11 cellular contexts compared by ENCODE assay signal in the genomic region with DNA sequence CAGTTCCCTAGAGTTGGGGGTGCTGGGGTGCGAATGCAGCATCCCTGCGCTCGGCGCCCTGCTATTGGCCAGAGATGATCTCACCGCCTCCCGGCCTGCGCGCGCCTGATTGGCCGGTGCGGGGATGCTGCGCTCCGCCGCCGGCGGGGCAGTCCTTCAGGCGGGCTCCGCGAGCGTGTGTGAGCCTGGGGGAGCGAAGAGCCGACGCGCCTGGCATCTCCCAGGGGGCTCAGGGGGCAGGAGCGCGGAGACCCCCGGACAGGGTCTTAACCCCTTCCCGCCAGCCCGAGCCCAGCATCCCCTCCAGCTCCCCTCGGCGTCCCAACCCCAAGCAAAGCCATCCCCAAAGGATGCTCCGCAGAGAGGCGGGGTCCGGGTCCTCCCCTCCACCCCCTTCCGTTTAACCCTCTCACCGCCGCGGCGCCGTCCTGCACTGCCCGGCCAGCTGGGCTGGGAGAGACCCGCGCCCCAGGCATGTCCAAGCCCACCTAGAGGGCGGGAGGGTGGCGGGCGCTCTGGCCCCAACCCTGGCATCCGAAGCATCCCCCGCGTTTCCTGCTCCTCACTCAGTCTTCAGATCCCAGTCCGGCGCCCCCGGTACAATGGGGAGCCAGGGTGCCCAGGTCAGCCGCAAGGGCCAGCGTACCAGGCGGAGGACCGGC. TPM values are rescaled to one million over a fixed set of nuclear protein-coding genes. Genes with fewer than 3 reads are reported as not detected.
DNase-seq lines count a peak whose midpoint lies in the region; ATAC-seq and TF ChIP-seq lines count a peak whose summit lies in the region.
"Had no signal": no experiment of that assay in that cellular context is flagged by ENCODE, and none has a peak within 500 bp of the region (broad histone marks: within the 10 kb centered on the region; RNA-seq: fewer than 3 reads in every experiment).

No MANE protein-coding gene starts in this region.

- in situ Hi-C loops in ACHN (cut with HindIII; ENCODE audit: low pct_ligation_motif_present, low pct_unique_long_range_greater_than_20kb, low sequenced_read_pairs) = no loop called here

- ATAC-seq in right lobe of liver (peak in 3 of 4 donors; percentile 6 to 34 (median 21)), HG02870 (IDR thresholded peaks at IDR 0.05; ENCODE audit: unreplicated experiment) (no peak), GM21723 (IDR thresholded peaks at IDR 0.05; ENCODE audit: unreplicated experiment) (no peak)

- H3K9me3 ChIP-seq in right lobe of liver = no peaks in the 10 kb centered on the region
- H3K9me3 ChIP-seq: adrenal gland had no signal

- no peaks in the 10 kb centered on the region for H3K27me3 ChIP-seq in right lobe of liver

- intact Hi-C loops in right lobe of liver (cut with DNase I) = loop anchor here in 1 of 2 donors (10.0 kb wide), 1 partner anchor 249 kb away; no protein-coding TSS in a partner anchor

- H3K27ac ChIP-seq in right lobe of liver = no peak overlapping the region

- TF ChIP-seq CTCF in right lobe of liver (IDR thresholded peaks at IDR 0.05) = no peak

- no peak for TF ChIP-seq POLR2A in right lobe of liver (IDR thresholded peaks at IDR 0.05)

- H3K4me1 ChIP-seq in right lobe of liver = no peaks in the 10 kb centered on the region
- H3K4me1 ChIP-seq: adrenal gland had no signal

- POLR2A ChIA-PET in HEK293T (lab: Yijun Ruan, JAX) = interaction anchor here (0.7 kb wide), 1 partner anchor 31 kb away, joined by 4 read pairs; a partner anchor contains a TSS

- H3K4me3 ChIP-seq in right lobe of liver = no peak overlapping the region

- no peaks in the 10 kb centered on the region for H3K36me3 ChIP-seq in right lobe of liver
- H3K36me3 ChIP-seq: adrenal gland had no signal

- peak; percentile 24 for DNase-seq in ACHN
- DNase-seq in HEK293T (ENCODE audit: extremely low spot score) = peak; percentile 82
- DNase-seq in astrocyte of the hippocampus (ENCODE audit: low read depth, low spot score) = peak; percentile 52
- DNase-seq in right lobe of liver = no peak
- DNase-seq in A172 (ENCODE audit: low spot score) = no peak
- no peak for DNase-seq in RKO (ENCODE audit: low spot score)
- DNase-seq: adrenal gland; CD8-positive, alpha-beta memory T cell; NCI-H2029 had no signal

- CTCF ChIA-PET in HEK293T (lab: Yijun Ruan, JAX) = no interaction called here

- 16% methylated on average over 7 of the region's 56 CpGs for WGBS in right lobe of liver (ENCODE audit: insufficient coverage, low coverage, low lambda C conversion rate, missing lambda C conversion rate)

TF ChIP-seq in HEK293T, 16 proteins besides CTCF, POLR2A, EP300 and RAD21:
- no peak for TF ChIP-seq LEF1 (IDR thresholded peaks at IDR 0.05; ENCODE audit: borderline replicate concordance)
- TF ChIP-seq BHLHE40 (IDR thresholded peaks at IDR 0.05; ENCODE audit: borderline replicate concordance) = no peak
- no peak for TF ChIP-seq CTBP1 (IDR thresholded peaks at IDR 0.05; ENCODE audit: borderline replicate concordance)
- TF ChIP-seq TARDBP (IDR thresholded peaks at IDR 0.05) = no peak
- no peak for TF ChIP-seq FOXM1 (IDR thresholded peaks at IDR 0.05; ENCODE audit: borderline replicate concordance)
- no peak for TF ChIP-seq ARNT (IDR thresholded peaks at IDR 0.05)
- no peak for TF ChIP-seq SUZ12 (IDR thresholded peaks at IDR 0.05)
- no peak for TF ChIP-seq ZNF384 (IDR thresholded peaks at IDR 0.05)
- TF ChIP-seq ELF4 (IDR thresholded peaks at IDR 0.05) = no peak
- TF ChIP-seq FOXA1 (IDR thresholded peaks at IDR 0.05) = no peak
- TF ChIP-seq, protein P1, sequence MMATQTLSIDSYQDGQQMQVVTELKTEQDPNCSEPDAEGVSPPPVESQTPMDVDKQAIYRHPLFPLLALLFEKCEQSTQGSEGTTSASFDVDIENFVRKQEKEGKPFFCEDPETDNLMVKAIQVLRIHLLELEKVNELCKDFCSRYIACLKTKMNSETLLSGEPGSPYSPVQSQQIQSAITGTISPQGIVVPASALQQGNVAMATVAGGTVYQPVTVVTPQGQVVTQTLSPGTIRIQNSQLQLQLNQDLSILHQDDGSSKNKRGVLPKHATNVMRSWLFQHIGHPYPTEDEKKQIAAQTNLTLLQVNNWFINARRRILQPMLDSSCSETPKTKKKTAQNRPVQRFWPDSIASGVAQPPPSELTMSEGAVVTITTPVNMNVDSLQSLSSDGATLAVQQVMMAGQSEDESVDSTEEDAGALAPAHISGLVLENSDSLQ (IDR thresholded peaks at IDR 0.05) = no peak
- no peak for TF ChIP-seq HDGF (IDR thresholded peaks at IDR 0.05; ENCODE audit: borderline replicate concordance)
- TF ChIP-seq NFRKB (IDR thresholded peaks at IDR 0.05) = no peak
- TF ChIP-seq SP1 (IDR thresholded peaks at IDR 0.05) = no peak
- no peak for TF ChIP-seq L3MBTL2 (conservative IDR thresholded peaks at IDR 0.05)
- no peak for TF ChIP-seq FOXK2 (IDR thresholded peaks at IDR 0.05)

RNA-seq across cellular contexts. Expression of a gene that starts 19.1 kb away (rescaled TPM):
- 10 to 100 TPM in 2 of 6 experiments, 1 to 10 TPM in 4; 6.1 to 15.3 (median 7.7) TPM for total RNA-seq in right lobe of liver
- total RNA-seq in A172 (2014; rRNA removed; shearing (Covaris generic)) = 12.7 and 16.3 TPM in 2 replicates

RNA-seq across cellular contexts. Expression of a gene that starts 24.2 kb away (rescaled TPM):
- total RNA-seq in right lobe of liver = 1 to 10 TPM; 1.7 to 5.6 (median 2.7) TPM
- 1.7 and 2.1 TPM in 2 replicates for total RNA-seq in A172 (2014; rRNA removed; shearing (Covaris generic))

RNA-seq across cellular contexts. Expression of a gene that starts 31.6 kb away (rescaled TPM):
- total RNA-seq in right lobe of liver = 100 to 1,000 TPM in 1 of 6 experiments, 10 to 100 TPM in 5; 49.4 to 107 (median 54.5) TPM
- total RNA-seq in A172 (2014; rRNA removed; shearing (Covaris generic)) = 36.9 and 61.3 TPM in 2 replicates

RNA-seq across cellular contexts. Expression of a gene that starts 38.4 kb away (rescaled TPM):
- under 1 TPM in 2 of 6 experiments, not detected in 4; 0.05 to 0.12 TPM for total RNA-seq in right lobe of liver
- 0.05 and 0.07 TPM in 2 replicates for total RNA-seq in A172 (2014; rRNA removed; shearing (Covaris generic))

RNA-seq across cellular contexts. Expression of a gene that starts 38.8 kb away (rescaled TPM):
- total RNA-seq in right lobe of liver = 10 to 100 TPM in 2 of 6 experiments, 1 to 10 TPM in 4; 4.8 to 21.2 (median 6.8) TPM
- total RNA-seq in A172 (2014; rRNA removed; shearing (Covaris generic)) = 43.8 and 55.8 TPM in 2 replicates

Comparison
In these comparisons a context has a peak if more than half of its experiments do, and no peak if none do; other contexts are left out.
1. DNase-seq: peak in ACHN (single experiment), HEK293T (single experiment) and astrocyte of the hippocampus (single experiment); none in right lobe of liver (0 of 3), A172 (single experiment) and RKO (single experiment).
2. ATAC-seq: peak in right lobe of liver (3 of 4); none in HG02870 (single experiment) and GM21723 (single experiment).